In genomic region chr17:37488607-37489196, GRCh38 we compare ENCODE assay signal across 9 cellular contexts. TPM values are rescaled to one million over a fixed set of nuclear protein-coding genes. Genes with fewer than 3 reads are reported as not detected.
DNase-seq lines count a peak whose midpoint lies in the region; ATAC-seq, FAIRE-seq and TF ChIP-seq lines count a peak whose summit lies in the region.
"Had no signal": no experiment of that assay in that cellular context is flagged by ENCODE, and none has a peak within 500 bp of the region (broad histone marks: within the 10 kb centered on the region; RNA-seq: fewer than 3 reads in every experiment).

No MANE protein-coding gene starts in this region.

- H3K36me3 ChIP-seq in DOHH2 (ENCODE audit: control insufficient read depth, low read length) (no peaks in the 10 kb centered on the region), suprapubic skin (no peaks in the 10 kb centered on the region)

- WGBS in suprapubic skin, result 1% methylated on average over 25 of the region's 25 CpGs

- peak overlapping the region; percentile 88 for H3K4me3 Mint-ChIP-seq in activated naive CD4-positive, alpha-beta T cell treated with anti-CD3 and anti-CD28 coated beads, Interleukin-2, amount 10 ng/mL, durations not matched to agents 7 days and 5 days

- H3K4me1 Mint-ChIP-seq in activated naive CD4-positive, alpha-beta T cell treated with anti-CD3 and anti-CD28 coated beads, Interleukin-2, amount 10 ng/mL, durations not matched to agents 7 days and 5 days, result peaks cover 30% of the 10 kb centered on the region

- H4K20me1 ChIP-seq in DOHH2 (ENCODE audit: control insufficient read depth, insufficient read depth, low read depth, low read length), result 0 out of 2 replicates have a peak, but pooled peaks cover 5% of the 10 kb centered on the region

- no peak for FAIRE-seq in GM19239 (lab: Jason Lieb, UNC)
- FAIRE-seq: islet of Langerhans had no signal

- peaks cover 25% of the 10 kb centered on the region; the same call in 1 of the 2 replicates for H3F3A ChIP-seq in DOHH2 (ENCODE audit: control insufficient read depth, insufficient read depth)

- peak overlapping the region; percentile 66 for H3K27ac ChIP-seq in DOHH2 (ENCODE audit: low read depth, low read length)
- H3K27ac ChIP-seq in suprapubic skin, result peak overlapping the region; percentile 99

- H3K79me2 ChIP-seq in DOHH2 (ENCODE audit: control insufficient read depth, low read length), result peaks cover 36% of the 10 kb centered on the region

- H3K4me2 ChIP-seq in DOHH2 (ENCODE audit: low read length), result peak overlapping the region; percentile 72

- TF ChIP-seq EP300 in suprapubic skin (IDR thresholded peaks at IDR 0.05), result no peak

- TF ChIP-seq POLR2A in suprapubic skin (IDR thresholded peaks at IDR 0.05), result no peak

- H3K36me3 Mint-ChIP-seq in activated naive CD4-positive, alpha-beta T cell treated with anti-CD3 and anti-CD28 coated beads, Interleukin-2, amount 10 ng/mL, durations not matched to agents 7 days and 5 days, result peaks cover 3% of the 10 kb centered on the region

- no peak for TF ChIP-seq CTCF in DOHH2 (IDR thresholded peaks at IDR 0.05; ENCODE audit: low read depth, low read length, poor library complexity, severe bottlenecking)
- TF ChIP-seq CTCF in omental fat pad (IDR thresholded peaks at IDR 0.05), result no peak
- TF ChIP-seq CTCF in suprapubic skin (IDR thresholded peaks at IDR 0.05), result no peak

- H3K9me3 Mint-ChIP-seq in activated naive CD4-positive, alpha-beta T cell treated with anti-CD3 and anti-CD28 coated beads, Interleukin-2, amount 10 ng/mL, durations not matched to agents 7 days and 5 days, result no peaks in the 10 kb centered on the region

- ATAC-seq in HG03460 (IDR thresholded peaks at IDR 0.05; ENCODE audit: unreplicated experiment) (peak; percentile 30), omental fat pad (ENCODE audit: low FRiP score) (peak; percentile 86)

- H3K27me3 ChIP-seq in DOHH2 (ENCODE audit: control insufficient read depth, low read length), result no peaks in the 10 kb centered on the region
- H3K27me3 ChIP-seq in suprapubic skin, result no peaks in the 10 kb centered on the region

- H3K9me3 ChIP-seq in DOHH2 (ENCODE audit: control insufficient read depth, insufficient read depth, low read length) (no peaks in the 10 kb centered on the region), suprapubic skin (no peaks in the 10 kb centered on the region)

- DNase-seq in RKO (ENCODE audit: low spot score) (peak; percentile 95), glomerular endothelial cell (ENCODE audit: extremely low read depth, low read depth, low spot score) (peak; percentile 55), omental fat pad (ENCODE audit: low spot score) (peak; percentile 76), suprapubic skin (ENCODE audit: low spot score in 2 of 2) (peak; percentile 90), GM19239 (ENCODE audit: insufficient read length, low spot score) (no peak)
- peak; percentile 65 for DNase-seq in activated naive CD4-positive, alpha-beta T cell treated with anti-CD3 and anti-CD28 coated beads, Interleukin-2, amount 10 ng/mL, durations not matched to agents 7 days and 5 days

- CTCF ChIA-PET in activated naive CD4-positive, alpha-beta T cell treated with anti-CD3 and anti-CD28 coated beads, Interleukin-2, amount 10 ng/mL, durations not matched to agents 7 days and 5 days (lab: Charles Lee), result no interaction called here

- peaks cover 5% of the 10 kb centered on the region for H3K27me3 Mint-ChIP-seq in activated naive CD4-positive, alpha-beta T cell treated with anti-CD3 and anti-CD28 coated beads, Interleukin-2, amount 10 ng/mL, durations not matched to agents 7 days and 5 days

- peak overlapping the region; percentile 88 for H3K27ac Mint-ChIP-seq in activated naive CD4-positive, alpha-beta T cell treated with anti-CD3 and anti-CD28 coated beads, Interleukin-2, amount 10 ng/mL, durations not matched to agents 7 days and 5 days

- H3K4me1 ChIP-seq in DOHH2 (ENCODE audit: control insufficient read depth, low read length) (peaks cover 47% of the 10 kb centered on the region), suprapubic skin (peaks cover 63% of the 10 kb centered on the region)

- H3K9me2 ChIP-seq in DOHH2 (replicated peaks; ENCODE audit: control insufficient read depth, low read length), result no peaks in the 10 kb centered on the region

- H3K4me3 ChIP-seq in DOHH2 (ENCODE audit: low read length) (peak overlapping the region; percentile 92), suprapubic skin (peak overlapping the region; percentile 93)

RNA-seq across cellular contexts. Expression of gene DUSP14, which starts 1.0 kb away (rescaled TPM):
- total RNA-seq in glomerular endothelial cell, result 52.8 and 58.3 TPM in 2 replicates
- 10 to 100 TPM; 12.6 to 65.7 (median 30.6) TPM for total RNA-seq in omental fat pad
- 100 to 1,000 TPM in 1 of 4 donors, 10 to 100 TPM in 3; 31.4 to 107 (median 68.5) TPM for total RNA-seq in suprapubic skin
